1 cellular context compared by ENCODE assay signal in genomic region chr14:57405562-57405961, GRCh38.
TF ChIP-seq lines count a peak whose summit lies in the region.

No MANE protein-coding gene starts in this region.

TF ChIP-seq in WTC11, 78 proteins besides CTCF, POLR2A, EP300 and RAD21 (continued from another document):
- TF ChIP-seq E2F4 (CRISPR knock-in tag; IDR thresholded peaks at IDR 0.05; ENCODE audit: borderline replicate concordance, low read depth) (no peak), SMAD3 (CRISPR knock-in tag; IDR thresholded peaks at IDR 0.05; ENCODE audit: borderline replicate concordance) (no peak), MLX (CRISPR knock-in tag; IDR thresholded peaks at IDR 0.05) (no peak), TEAD1 (CRISPR knock-in tag; IDR thresholded peaks at IDR 0.05) (no peak), ERG (CRISPR knock-in tag; IDR thresholded peaks at IDR 0.05) (no peak)
